Comparison of ENCODE assay signal across 21 cellular contexts in the genomic region with DNA sequence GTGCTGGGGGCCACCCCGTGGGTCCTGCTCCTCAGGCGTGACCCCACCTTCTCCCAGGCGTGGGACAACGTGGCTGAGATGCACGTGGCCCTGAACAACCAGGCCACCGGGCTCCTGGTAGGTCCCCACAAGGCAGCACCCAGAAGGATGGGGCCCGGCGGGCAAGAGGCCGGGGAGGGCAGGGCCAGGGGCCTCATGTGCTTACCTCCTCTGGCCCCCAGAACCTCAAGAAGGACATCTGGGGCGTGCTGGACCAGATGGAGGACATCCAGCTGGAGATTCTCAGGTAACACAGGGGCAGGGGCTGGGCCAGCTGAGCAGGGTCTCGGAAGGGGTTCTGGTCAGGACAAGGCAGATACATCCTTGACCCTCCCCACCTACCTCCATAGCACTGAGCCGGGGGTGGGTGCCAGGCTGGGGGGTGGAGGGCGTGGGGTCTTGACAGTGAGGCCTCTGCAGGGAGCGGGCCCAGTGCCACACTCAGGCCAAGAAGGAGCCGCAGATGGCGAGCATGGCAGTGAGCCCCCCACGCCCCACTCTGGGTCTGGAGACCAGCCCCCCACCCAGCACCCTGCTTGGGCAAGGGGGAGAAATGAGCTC.
"Had no signal": no experiment of that assay in that cellular context is flagged by ENCODE, and none has a peak within 500 bp of the region (broad histone marks: within the 10 kb centered on the region; RNA-seq: fewer than 3 reads in every experiment).

No MANE protein-coding gene starts in this region.

- H3K27me3 Mint-ChIP-seq: activated CD8-positive, alpha-beta memory T cell treated with anti-CD3 and anti-CD28 coated beads, Interleukin-2, amount 10 ng/mL, durations not matched to agents 7 days and 5 days; activated naive CD8-positive, alpha-beta T cell treated with anti-CD3 and anti-CD28 coated beads for 36 hours; brain; central memory CD8-positive, alpha-beta T cell had no signal

- H3K4me1 Mint-ChIP-seq: activated naive CD8-positive, alpha-beta T cell treated with anti-CD3 and anti-CD28 coated beads for 36 hours; brain; central memory CD8-positive, alpha-beta T cell; nephron had no signal

- H3K9me3 Mint-ChIP-seq: activated naive CD8-positive, alpha-beta T cell treated with anti-CD3 and anti-CD28 coated beads for 36 hours; brain; central memory CD8-positive, alpha-beta T cell; nephron had no signal

- H3K4me3 Mint-ChIP-seq: activated CD8-positive, alpha-beta memory T cell treated with anti-CD3 and anti-CD28 coated beads, Interleukin-2, amount 10 ng/mL, durations not matched to agents 7 days and 5 days; activated naive CD8-positive, alpha-beta T cell treated with anti-CD3 and anti-CD28 coated beads for 36 hours; brain; central memory CD8-positive, alpha-beta T cell; nephron had no signal

- H3K9me3 ChIP-seq: left ventricle myocardium inferior had no signal

- H3K4me3 ChIP-seq: left ventricle myocardium inferior, SK-N-MC had no signal

- FAIRE-seq: kidney had no signal

- DNase-seq: activated CD4-positive, alpha-beta T cell treated with anti-CD3 and anti-CD28 coated beads, Interleukin-2, amount 50 U/mL, for 48 hours; activated CD8-positive, alpha-beta memory T cell treated with anti-CD3 and anti-CD28 coated beads, Interleukin-2, amount 10 ng/mL, durations not matched to agents 7 days and 5 days; activated gamma-delta T cell; activated naive CD8-positive, alpha-beta T cell treated with anti-CD3 and anti-CD28 coated beads for 36 hours; activated T-cell treated with anti-CD3 and anti-CD28 coated beads, Interleukin-2, amount 50 U/mL, for 48 hours; amygdala; cortex of kidney; effector CD8-positive, alpha-beta T cell; foreskin fibroblast; hippocampal formation; kidney; left ventricle myocardium inferior; stimulated activated CD4-positive, alpha-beta T cell treated with anti-CD3 and anti-CD28 coated beads, Interleukin-12 subunit alpha, Interleukin-12 subunit beta, amount 100 ng/mL, for 4 hours; stimulated activated CD4-positive, alpha-beta T cell treated with anti-CD3 and anti-CD28 coated beads, Interleukin-2, amount 100 ng/mL, for 24 hours; T-helper 1 cell; T1000; trophoblast cell had no signal

- H3K27ac ChIP-seq: left ventricle myocardium inferior, SK-N-MC had no signal

- H3K4me1 ChIP-seq: left ventricle myocardium inferior had no signal

- H3K36me3 Mint-ChIP-seq: activated CD8-positive, alpha-beta memory T cell treated with anti-CD3 and anti-CD28 coated beads, Interleukin-2, amount 10 ng/mL, durations not matched to agents 7 days and 5 days; activated naive CD8-positive, alpha-beta T cell treated with anti-CD3 and anti-CD28 coated beads for 36 hours; brain had no signal

- H3K36me3 ChIP-seq: left ventricle myocardium inferior had no signal

- H3K27ac Mint-ChIP-seq: activated CD8-positive, alpha-beta memory T cell treated with anti-CD3 and anti-CD28 coated beads, Interleukin-2, amount 10 ng/mL, durations not matched to agents 7 days and 5 days; activated naive CD8-positive, alpha-beta T cell treated with anti-CD3 and anti-CD28 coated beads for 36 hours; brain; nephron had no signal
